ENCODE assay signal across 1 cellular context in genomic region chr16:89291776-89292175, GRCh38.
TF ChIP-seq lines count a peak whose summit lies in the region.

No MANE protein-coding gene starts in this region.

TF ChIP-seq in HEK293T, 16 proteins besides CTCF, POLR2A, EP300 and RAD21 (continued from another document):
- TF ChIP-seq, protein P1, sequence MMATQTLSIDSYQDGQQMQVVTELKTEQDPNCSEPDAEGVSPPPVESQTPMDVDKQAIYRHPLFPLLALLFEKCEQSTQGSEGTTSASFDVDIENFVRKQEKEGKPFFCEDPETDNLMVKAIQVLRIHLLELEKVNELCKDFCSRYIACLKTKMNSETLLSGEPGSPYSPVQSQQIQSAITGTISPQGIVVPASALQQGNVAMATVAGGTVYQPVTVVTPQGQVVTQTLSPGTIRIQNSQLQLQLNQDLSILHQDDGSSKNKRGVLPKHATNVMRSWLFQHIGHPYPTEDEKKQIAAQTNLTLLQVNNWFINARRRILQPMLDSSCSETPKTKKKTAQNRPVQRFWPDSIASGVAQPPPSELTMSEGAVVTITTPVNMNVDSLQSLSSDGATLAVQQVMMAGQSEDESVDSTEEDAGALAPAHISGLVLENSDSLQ (IDR thresholded peaks at IDR 0.05): no peak
- TF ChIP-seq L3MBTL2 (conservative IDR thresholded peaks at IDR 0.05): no peak
- no peak for TF ChIP-seq TARDBP (IDR thresholded peaks at IDR 0.05)
- TF ChIP-seq BHLHE40 (IDR thresholded peaks at IDR 0.05; ENCODE audit: borderline replicate concordance): no peak
- TF ChIP-seq FOXA1 (IDR thresholded peaks at IDR 0.05): no peak
- no peak for TF ChIP-seq SP1 (IDR thresholded peaks at IDR 0.05)
